In the genomic region with DNA sequence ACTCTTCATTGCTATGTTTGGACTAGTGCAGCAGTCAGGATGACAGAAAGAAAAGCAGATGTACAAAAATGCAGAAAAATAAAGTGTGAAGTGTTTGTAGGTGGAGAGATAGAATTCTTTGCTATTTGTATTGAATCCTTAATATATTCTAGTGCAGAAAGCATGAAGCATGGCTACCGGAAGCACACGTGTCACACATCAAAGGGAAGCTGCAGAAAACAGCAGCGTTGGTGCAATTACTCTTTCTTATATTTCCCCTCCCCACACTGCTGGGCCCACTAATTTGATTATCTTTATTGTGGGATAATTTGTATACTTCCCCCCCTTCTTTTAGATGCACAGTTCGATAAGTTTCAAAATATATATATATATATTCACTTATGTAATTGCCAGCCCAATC, we compare ENCODE assay signal across 20 cellular contexts. TPM values are rescaled to one million over a fixed set of nuclear protein-coding genes. Genes with fewer than 3 reads are reported as not detected.
DNase-seq lines count a peak whose midpoint lies in the region; ATAC-seq, FAIRE-seq and TF ChIP-seq lines count a peak whose summit lies in the region.
"Had no signal": no experiment of that assay in that cellular context is flagged by ENCODE, and none has a peak within 500 bp of the region (broad histone marks: within the 10 kb centered on the region; RNA-seq: fewer than 3 reads in every experiment).

No MANE protein-coding gene starts in this region.

- no TSS peak for BruUV-seq in GM12878 (replicated peaks; lab: Mats Ljungman, UMichigan)

- H2AFZ ChIP-seq in DND-41 (ENCODE audit: low read depth, low read length) (0 out of 2 replicates have a peak overlapping the region, but pooled peaks have one; percentile 37), GM12878 (ENCODE audit: control insufficient read depth, low read depth, low read length) (no peak overlapping the region)

- H3K4me2 ChIP-seq in BLaER1 (peak overlapping the region; percentile 33), DND-41 (ENCODE audit: insufficient read depth, low read length) (peak overlapping the region; percentile 42; the same call in 1 of the 2 replicates), GM12878 (ENCODE audit: control insufficient read depth, insufficient read depth) (no peak overlapping the region)

- peak; percentile 49 for DNase-seq in DND-41
- DNase-seq in Jurkat, Clone E6-1 (ENCODE audit: low read depth, low spot score), result peak; percentile 69
- DNase-seq in GM12878 (ENCODE audit: low read depth, low spot score), result no peak
- DNase-seq in NCI-H510A treated with DMSO at 0.1 percent for 48 hours (lab: John Stamatoyannopoulos, UW), result no peak
- no peak for DNase-seq in UCSD-AML1 (lab: John Stamatoyannopoulos, UW; ENCODE audit: unreplicated experiment)
- no peak for DNase-seq in NOMO-1 treated with dmso at 0.1 percent for 144 hours (lab: John Stamatoyannopoulos, UW; ENCODE audit: unreplicated experiment)
- DNase-seq: AML-193, GF-D8, IMR-90, Kasumi-1, NCI-H1436, NCI-H2029 treated with DMSO at 0.1 percent for 48 hours, NCI-H2171 treated with DMSO at 0.1 percent for 48 hours, NCI-H82 had no signal

- RAD21 ChIA-PET in GM12878 (lab: Charles Lee; ENCODE audit: unreplicated experiment), result no interaction called here

- TF ChIP-seq POLR2A in GM12878 (IDR thresholded peaks at IDR 0.05; ENCODE audit: low read depth, low read length), result no peak

- peak; percentile 94 for ATAC-seq in DND-41 (ENCODE audit: insufficient read depth, low read depth)
- no peak for ATAC-seq in GM12878
- ATAC-seq in GM18873 (IDR thresholded peaks at IDR 0.05; ENCODE audit: low FRiP score, unreplicated experiment), result no peak
- ATAC-seq: Panc1, Right ventricle myocardium inferior had no signal

- CTCF ChIA-PET in GM12878 (lab: Yijun Ruan, JAX), result interaction anchor here (1.1 kb wide), 1 partner anchor 43 kb away, joined by 3 read pairs; no protein-coding TSS in a partner anchor

- in situ Hi-C loops in GM12878 (cut with MboI), result no loop called here

- SMC1A ChIA-PET in GM12878 (lab: Charles Lee; ENCODE audit: uncharacterized antibody, unreplicated experiment), result no interaction called here

- H3K9me3 ChIP-seq in BLaER1 (no peaks in the 10 kb centered on the region; the same call in 1 of the 2 replicates), DND-41 (ENCODE audit: insufficient read depth, low read length, severe bottlenecking) (no peaks in the 10 kb centered on the region), GM12878 (replicated peaks; ENCODE audit: control insufficient read depth, insufficient read depth, low read length) (no peaks in the 10 kb centered on the region)
- H3K9me3 ChIP-seq: HAP-1 had no signal

- POLR2A ChIA-PET in GM12878 (lab: Charles Lee), result no interaction called here

- no peak for TF ChIP-seq CTCF in DND-41 (IDR thresholded peaks at IDR 0.05; ENCODE audit: borderline replicate concordance, extremely low read depth, low read length, poor library complexity, severe bottlenecking)
- TF ChIP-seq CTCF in GM12878 (IDR thresholded peaks at IDR 0.05 in 2 of 3, conservative IDR thresholded peaks at IDR 0.05 in 1 of 3; ENCODE audit: control insufficient read depth in 2 of 3, extremely low read depth in 1 of 3, insufficient read depth in 1 of 3, low read depth in 3 of 3, low read length in 3 of 3), result no peak

- H3K79me2 ChIP-seq in DND-41 (ENCODE audit: insufficient read depth, low read length) (no peaks in the 10 kb centered on the region), GM12878 (ENCODE audit: control insufficient read depth, insufficient read depth, low read length) (no peaks in the 10 kb centered on the region)

- intact Hi-C loops in GM12878 (cut with micrococcal nuclease; ENCODE audit: unreplicated experiment), result no loop called here

- FAIRE-seq in GM12878 (lab: Jason Lieb, UNC), result no peak
- FAIRE-seq: D721Med had no signal

- peaks cover 18% of the 10 kb centered on the region for H3K4me1 ChIP-seq in BLaER1
- H3K4me1 ChIP-seq in DND-41 (ENCODE audit: insufficient read depth, low read length), result peaks cover 15% of the 10 kb centered on the region
- H3K4me1 ChIP-seq in GM12878 (ENCODE audit: control insufficient read depth, insufficient read depth, low read length), result no peaks in the 10 kb centered on the region
- H3K4me1 ChIP-seq: HAP-1 had no signal

- no peak for TF ChIP-seq RAD21 in GM12878 (IDR thresholded peaks at IDR 0.05; ENCODE audit: insufficient read depth, low read depth, low read length)

- no peak overlapping the region for H3K4me3 ChIP-seq in BLaER1
- H3K4me3 ChIP-seq in DND-41 (ENCODE audit: low read depth in 1 of 2, low read length in 2 of 2), result no peak overlapping the region
- H3K4me3 ChIP-seq in Jurkat, Clone E6-1 (ENCODE audit: low read length), result no peak overlapping the region
- H3K4me3 ChIP-seq in GM12878, result no peak overlapping the region
- H3K4me3 ChIP-seq: HAP-1 had no signal

- H3K27ac ChIP-seq in BLaER1 (no peak overlapping the region), DND-41 (ENCODE audit: low read length) (no peak overlapping the region), GM12878 (ENCODE audit: control insufficient read depth, insufficient read depth) (no peak overlapping the region)

- no peak for TF ChIP-seq EP300 in GM12878 (IDR thresholded peaks at IDR 0.05; ENCODE audit: borderline replicate concordance in 1 of 2, control insufficient read depth in 1 of 2, low read depth in 2 of 2, low read length in 2 of 2)

- WGBS in GM12878 (ENCODE audit: insufficient coverage, insufficient replicate concordance, low lambda C conversion rate, missing lambda C conversion rate), result 0% methylated on average over 4 of the region's 4 CpGs

- H4K20me1 ChIP-seq in BLaER1, result no peaks in the 10 kb centered on the region
- no peaks in the 10 kb centered on the region for H4K20me1 ChIP-seq in DND-41 (ENCODE audit: insufficient read depth, low read length)
- H4K20me1 ChIP-seq in GM12878 (ENCODE audit: control insufficient read depth, insufficient read depth), result no peaks in the 10 kb centered on the region

- H3K36me3 ChIP-seq in BLaER1 (no peaks in the 10 kb centered on the region), DND-41 (ENCODE audit: insufficient read depth, low read length) (no peaks in the 10 kb centered on the region), GM12878 (ENCODE audit: control insufficient read depth in 2 of 2, insufficient read depth in 2 of 2, low read length in 1 of 2) (no peaks in the 10 kb centered on the region)
- H3K36me3 ChIP-seq: HAP-1 had no signal

- H3K27me3 ChIP-seq in BLaER1 (no peaks in the 10 kb centered on the region), DND-41 (ENCODE audit: insufficient read depth, low read length, poor library complexity) (no peaks in the 10 kb centered on the region), GM12878 (replicated peaks in 1 of 2; ENCODE audit: control insufficient read depth in 2 of 2, insufficient read depth in 2 of 2, low read length in 1 of 2) (no peaks in the 10 kb centered on the region)

- H3K9ac ChIP-seq in BLaER1, result no peak overlapping the region
- H3K9ac ChIP-seq in DND-41 (ENCODE audit: low read depth, low read length), result no peak overlapping the region; the same call in 1 of the 2 replicates
- no peak overlapping the region for H3K9ac ChIP-seq in GM12878 (ENCODE audit: control insufficient read depth, insufficient read depth, low read length)

TF ChIP-seq in GM12878, 131 proteins besides CTCF, POLR2A, EP300 and RAD21 (continues in another document):
- no peak for TF ChIP-seq FOXK2 (IDR thresholded peaks at IDR 0.05)
- no peak for TF ChIP-seq CREB1 (IDR thresholded peaks at IDR 0.05; ENCODE audit: low read depth)
- no peak for TF ChIP-seq KLF5 (IDR thresholded peaks at IDR 0.05; ENCODE audit: partially characterized antibody)
- TF ChIP-seq, protein P1, sequence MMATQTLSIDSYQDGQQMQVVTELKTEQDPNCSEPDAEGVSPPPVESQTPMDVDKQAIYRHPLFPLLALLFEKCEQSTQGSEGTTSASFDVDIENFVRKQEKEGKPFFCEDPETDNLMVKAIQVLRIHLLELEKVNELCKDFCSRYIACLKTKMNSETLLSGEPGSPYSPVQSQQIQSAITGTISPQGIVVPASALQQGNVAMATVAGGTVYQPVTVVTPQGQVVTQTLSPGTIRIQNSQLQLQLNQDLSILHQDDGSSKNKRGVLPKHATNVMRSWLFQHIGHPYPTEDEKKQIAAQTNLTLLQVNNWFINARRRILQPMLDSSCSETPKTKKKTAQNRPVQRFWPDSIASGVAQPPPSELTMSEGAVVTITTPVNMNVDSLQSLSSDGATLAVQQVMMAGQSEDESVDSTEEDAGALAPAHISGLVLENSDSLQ (IDR thresholded peaks at IDR 0.05), result no peak
- no peak for TF ChIP-seq ZNF207 (IDR thresholded peaks at IDR 0.05; ENCODE audit: borderline replicate concordance)
- TF ChIP-seq GATAD2B (conservative IDR thresholded peaks at IDR 0.05; ENCODE audit: low read depth), result no peak
- TF ChIP-seq BHLHE40 (IDR thresholded peaks at IDR 0.05; ENCODE audit: borderline replicate concordance in 1 of 2, low read depth in 2 of 2, low read length in 1 of 2), result peak; percentile 20 to 22; a peak in 1 of 4 replicates
- TF ChIP-seq TCF7 (IDR thresholded peaks at IDR 0.05; ENCODE audit: borderline replicate concordance), result peak; percentile 81
- TF ChIP-seq RELA (IDR thresholded peaks at IDR 0.05; ENCODE audit: borderline replicate concordance, partially characterized antibody), result no peak
- TF ChIP-seq CBX3 (IDR thresholded peaks at IDR 0.05; ENCODE audit: borderline replicate concordance, low read depth), result no peak
- no peak for TF ChIP-seq DPF2 (IDR thresholded peaks at IDR 0.05)
- peak; percentile 42; the same call in 1 of the 2 replicates for TF ChIP-seq YY1 (IDR thresholded peaks at IDR 0.05; ENCODE audit: low read depth, low read length)
- no peak for TF ChIP-seq IKZF2 (IDR thresholded peaks at IDR 0.05)

RNA-seq across cellular contexts. Expression of a gene that starts 35.9 kb away (rescaled TPM):
- 41.1 TPM for polyA plus RNA-seq in Jurkat, Clone E6-1 (2012; ENCODE audit: insufficient read depth, insufficient read length)
- total RNA-seq in GM12878 (2013; cell fraction: nucleolus; rRNA removed), result 77.1 and 97.6 TPM in 2 replicates
- total RNA-seq in GM12878 (2014; rRNA removed) (11.7 and 14.8 TPM in 2 replicates), GM12878 (2014; rRNA removed; fragmentation: Illumina TruSeq; extraction: Trizol) (13.8 and 16.0 TPM in 2 replicates), GM12878 (2021) (15.7 and 16.0 TPM in 2 replicates)
- 4.3 TPM for polyA plus RNA-seq in GM12878 (2011; ENCODE audit: low read depth)
- polyA plus RNA-seq in GM12878 (2011; rRNA removed) (23.3 and 32.6 TPM in 2 replicates), GM12878 (2014; fragmentation: Illumina TruSeq; extraction: Trizol) (12.8 and 13.2 TPM in 2 replicates), GM12878 (2014; fragmentation: Nextera tagmentation; extraction: Ambion mirVana) (1 to 10 TPM; 1.2 to 2.3 TPM), GM12878 (2014; rRNA removed) (7.0 and 9.1 TPM in 2 replicates), GM12878 (2016; fragmentation: Nextera tagmentation; extraction: Ambion mirVana) (1 to 10 TPM in 1 of 2 experiments, under 1 TPM in 1; 0.91 to 7.4 TPM)
- polyA plus RNA-seq in GM12878 (2011; cell fraction: cytosol; rRNA removed), result 8.9 and 12.3 TPM in 2 replicates
- polyA plus RNA-seq in GM12878 (2011; cell fraction: nucleus; rRNA removed), result 21.9 and 27.9 TPM in 2 replicates
- polyA plus RNA-seq in GM12878 (2012), result 8.6 and 9.0 TPM in 2 replicates
- 26.3 and 40.0 TPM in 2 replicates for polyA minus RNA-seq in GM12878 (2011; rRNA and poly(A)+ RNA removed)
- 4.2 and 6.3 TPM in 2 replicates for polyA minus RNA-seq in GM12878 (2011; cell fraction: cytosol; rRNA and poly(A)+ RNA removed)
- 28.5 and 41.0 TPM in 2 replicates for polyA minus RNA-seq in GM12878 (2011; cell fraction: nucleus; rRNA and poly(A)+ RNA removed)

Comparison
In these comparisons a context has a peak if more than half of its experiments do, and no peak if none do; other contexts are left out.
1. DNase-seq: peak in DND-41 (single experiment) and Jurkat, Clone E6-1 (single experiment); none in GM12878 (single experiment), NCI-H510A treated with DMSO at 0.1 percent for 48 hours (single experiment), UCSD-AML1 (single experiment) and NOMO-1 treated with dmso at 0.1 percent for 144 hours (single experiment).